In the genomic region with DNA sequence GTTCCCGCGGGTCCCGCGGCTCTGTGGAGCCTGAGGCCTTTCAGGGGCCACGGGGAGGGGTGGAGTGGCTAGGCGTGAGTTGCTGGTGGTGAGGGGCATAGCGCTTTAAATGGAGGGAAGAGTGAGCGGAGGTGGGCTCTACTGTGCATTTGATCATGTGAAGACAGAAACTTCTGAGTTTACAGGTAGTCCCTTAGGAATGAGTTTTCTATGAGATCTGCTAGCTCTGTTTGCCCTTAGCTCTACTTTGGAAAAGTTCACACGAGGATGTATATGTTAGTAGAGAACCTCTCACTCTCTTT, we compare ENCODE assay signal across 7 cellular contexts. TPM values are rescaled to one million over a fixed set of nuclear protein-coding genes. Genes with fewer than 3 reads are reported as not detected.
A peak's percentile ranks its signal among the peaks of the same experiment; 100 is the strongest.
DNase-seq lines count a peak whose midpoint lies in the region; ATAC-seq, FAIRE-seq and TF ChIP-seq lines count a peak whose summit lies in the region.

No MANE protein-coding gene starts in this region.

- H3K27me3 ChIP-seq in HUES64 (ENCODE audit: insufficient read depth, low read length) (peaks cover 9% of the 10 kb centered on the region; the same call in 1 of the 2 replicates), stomach (no peaks in the 10 kb centered on the region)

- peak overlapping the region; percentile 75 for H3K4me3 ChIP-seq in HUES64 (ENCODE audit: low read length)
- peak overlapping the region; percentile 77 to 87 for H3K4me3 ChIP-seq in kidney (ENCODE audit: low read length in 2 of 2)
- peak overlapping the region; percentile 70 to 76 (median 72) for H3K4me3 ChIP-seq in stomach

- H3K27ac ChIP-seq in HUES64 (ENCODE audit: low read depth, low read length) (0 out of 2 replicates have a peak overlapping the region, but pooled peaks have one; percentile 24), angular gyrus (ENCODE audit: low read depth, low read length) (peak overlapping the region; percentile 92), kidney (ENCODE audit: low read depth in 2 of 2, low read length in 2 of 2) (peak overlapping the region; percentile 51 to 72), stomach (peak overlapping the region; percentile 63 to 86 (median 79))

- TF ChIP-seq EP300 in stomach (IDR thresholded peaks at IDR 0.05), result no peak

- ATAC-seq in GM18909 (IDR thresholded peaks at IDR 0.05; ENCODE audit: poor library complexity, unreplicated experiment) (no peak), HG03457 (IDR thresholded peaks at IDR 0.05; ENCODE audit: unreplicated experiment) (no peak), HG03280 (IDR thresholded peaks at IDR 0.05; ENCODE audit: unreplicated experiment) (no peak)

- H3K36me3 ChIP-seq in HUES64 (ENCODE audit: insufficient read depth, low read length) (no peaks in the 10 kb centered on the region), kidney (ENCODE audit: control insufficient read depth in 1 of 2, insufficient read depth in 2 of 2, low read length in 2 of 2) (no peaks in the 10 kb centered on the region), stomach (no peaks in the 10 kb centered on the region)

- no peak for TF ChIP-seq POLR2A in stomach (IDR thresholded peaks at IDR 0.05)

- DNase-seq in kidney, result peak; percentile 70
- DNase-seq in stomach, result no peak

- intact Hi-C loops in kidney (cut with DNase I), result no loop called here
- intact Hi-C loops in stomach (cut with DNase I; ENCODE audit: low total_unique reads), result no loop called here

- no peak for FAIRE-seq in kidney (lab: Jason Lieb, UNC)

- H3K9me3 ChIP-seq in HUES64 (ENCODE audit: insufficient read depth, low read depth, low read length) (no peaks in the 10 kb centered on the region), kidney (ENCODE audit: control insufficient read depth in 1 of 2, low read length in 2 of 2) (no peaks in the 10 kb centered on the region), stomach (no peaks in the 10 kb centered on the region)

- 5% methylated on average over 9 of the region's 9 CpGs for WGBS in HUES64
- 13 to 22% (median 15%) methylated on average over 9 of the region's 9 CpGs for WGBS in stomach, 5 donors

- TF ChIP-seq CTCF in kidney (IDR thresholded peaks at IDR 0.05; ENCODE audit: borderline replicate concordance, extremely low read depth, insufficient read depth) (no peak), stomach (IDR thresholded peaks at IDR 0.05) (no peak)

- H3K4me1 ChIP-seq in HUES64 (ENCODE audit: insufficient read depth, low read length) (peaks cover 4% of the 10 kb centered on the region; the same call in 1 of the 2 replicates), kidney (ENCODE audit: control insufficient read depth in 1 of 2, insufficient read depth in 1 of 2, low read depth in 1 of 2, low read length in 2 of 2) (peaks cover 0 to 8% of the 10 kb centered on the region in 2 donors), stomach (peaks cover 6 to 28% (median 14%) of the 10 kb centered on the region in 4 donors)

- H3K9ac ChIP-seq in HUES64 (ENCODE audit: low read depth, low read length), result peak overlapping the region; percentile 61
- peak overlapping the region; percentile 63 to 87 for H3K9ac ChIP-seq in kidney (ENCODE audit: low read length in 2 of 2)

RNA-seq across cellular contexts. Expression of gene ST6GALNAC3, which starts 0.6 kb away (rescaled TPM):
- polyA plus RNA-seq in HUES64 (2013, experiment 1 of 2), result 13.0 TPM
- polyA plus RNA-seq in HUES64 (2013, experiment 2 of 2), result 12.9 TPM
- total RNA-seq in kidney, result 15.8 TPM
- 8.8 TPM for polyA plus RNA-seq in kidney (ENCODE audit: insufficient read depth, low read depth, low replicate concordance)
- 10 to 100 TPM in 2 of 5 donors, under 1 TPM in 2, not detected in 1; under 0.01 to 21.7 (median 9.7) TPM for total RNA-seq in stomach
- 1 to 10 TPM; 1.0 to 1.9 (median 1.2) TPM for polyA plus RNA-seq in stomach

Comparison
In these comparisons a context has a peak if more than half of its experiments do, and no peak if none do; other contexts are left out.
1. H3K27ac ChIP-seq: peak in every context shown above with its lines; median percentile 92 in angular gyrus; 79 in stomach; 62 in kidney; 24 in HUES64.